ENCODE assay signal across 2 cellular contexts in genomic region chr12:56695327-56696101, GRCh38.
TF ChIP-seq lines count a peak whose summit lies in the region.

No MANE protein-coding gene starts in this region.

TF ChIP-seq in IMR-90, 13 proteins besides CTCF, POLR2A, EP300 and RAD21:
- TF ChIP-seq NFE2L2 (IDR thresholded peaks at IDR 0.05; ENCODE audit: low read depth, low read length) (no peak), RFX5 (IDR thresholded peaks at IDR 0.05; ENCODE audit: low read depth, low read length) (no peak), CHD1 (IDR thresholded peaks at IDR 0.05; ENCODE audit: low read depth, low read length) (no peak), MAFK (IDR thresholded peaks at IDR 0.05; ENCODE audit: low read depth, low read length) (no peak), CEBPB (IDR thresholded peaks at IDR 0.05; ENCODE audit: low read depth, low read length) (no peak), USF2 (IDR thresholded peaks at IDR 0.05; ENCODE audit: low read depth, low read length) (no peak), RCOR1 (IDR thresholded peaks at IDR 0.05; ENCODE audit: insufficient replicate concordance, low read length) (no peak), ELK1 (IDR thresholded peaks at IDR 0.05; ENCODE audit: borderline replicate concordance, low read depth, low read length) (no peak), MAZ (IDR thresholded peaks at IDR 0.05; ENCODE audit: borderline replicate concordance, low read depth, low read length) (no peak), SMC3 (IDR thresholded peaks at IDR 0.05; ENCODE audit: low read depth, low read length) (no peak), FOS (IDR thresholded peaks at IDR 0.05; ENCODE audit: low read depth, low read length) (no peak), MXI1 (IDR thresholded peaks at IDR 0.05; ENCODE audit: borderline replicate concordance, low read depth, low read length) (no peak), BHLHE40 (IDR thresholded peaks at IDR 0.05; ENCODE audit: low read depth, low read length) (no peak)

TF ChIP-seq in WTC11, 78 proteins besides CTCF, POLR2A, EP300 and RAD21:
- TF ChIP-seq USF1 (CRISPR knock-in tag; IDR thresholded peaks at IDR 0.05) (no peak), SMAD3 (CRISPR knock-in tag; IDR thresholded peaks at IDR 0.05; ENCODE audit: borderline replicate concordance) (no peak), FOXP1 (CRISPR knock-in tag; IDR thresholded peaks at IDR 0.05; ENCODE audit: borderline replicate concordance) (no peak), JAZF1 (CRISPR knock-in tag; IDR thresholded peaks at IDR 0.05) (no peak), NR3C1 (CRISPR knock-in tag; conservative IDR thresholded peaks at IDR 0.05; ENCODE audit: low read depth) (no peak), CDX4 (CRISPR knock-in tag; IDR thresholded peaks at IDR 0.05; ENCODE audit: borderline replicate concordance) (no peak), FOXK1 (CRISPR knock-in tag; IDR thresholded peaks at IDR 0.05) (no peak), ERG (CRISPR knock-in tag; IDR thresholded peaks at IDR 0.05) (no peak), MYBL2 (CRISPR knock-in tag; IDR thresholded peaks at IDR 0.05) (no peak), FOXJ3 (CRISPR knock-in tag; IDR thresholded peaks at IDR 0.05; ENCODE audit: borderline replicate concordance) (no peak), ATF3 (CRISPR knock-in tag; conservative IDR thresholded peaks at IDR 0.05) (no peak)
